In genomic region chr3:12044860-12045259, GRCh38 we compare ENCODE assay signal across 25 cellular contexts. TPM values are rescaled to one million over a fixed set of nuclear protein-coding genes. Genes with fewer than 3 reads are reported as not detected.
"Had no signal": no experiment of that assay in that cellular context is flagged by ENCODE, and none has a peak within 500 bp of the region (broad histone marks: within the 10 kb centered on the region; RNA-seq: fewer than 3 reads in every experiment).

No MANE protein-coding gene starts in this region.

- H3K4me1 ChIP-seq: esophagus squamous epithelium, gastrocnemius medialis, heart right ventricle, left lung, lower lobe of right lung had no signal

- H3K9me3 ChIP-seq: esophagus squamous epithelium, gastrocnemius medialis, heart right ventricle, left lung, lower lobe of right lung, mucosa of descending colon had no signal

- H3K4me3 ChIP-seq: coronary artery, dorsolateral prefrontal cortex, esophagus squamous epithelium, gastrocnemius medialis, heart right ventricle, left lung, lower lobe of right lung, mucosa of descending colon had no signal

- H3K36me3 ChIP-seq: esophagus squamous epithelium, gastrocnemius medialis, heart right ventricle, left lung, lower lobe of right lung had no signal

- DNase-seq: dermis blood vessel endothelial cell; dorsolateral prefrontal cortex; effector CD4-positive, alpha-beta T cell; effector memory CD8-positive, alpha-beta T cell; endodermal cell; erythroblast; esophagus squamous epithelium; foreskin fibroblast; foreskin melanocyte; gastrocnemius medialis; glutamatergic neuron; head of caudate nucleus; heart right ventricle; hippocampal formation; left cardiac atrium; left lung; left ventricle myocardium superior; lower lobe of right lung; mesenchymal stem cell; mucosa of descending colon; naive B cell; naive thymus-derived CD8-positive, alpha-beta T cell had no signal

- ATAC-seq: effector memory CD8-positive, alpha-beta T cell; esophagus mucosa; gastrocnemius medialis; heart right ventricle; left cardiac atrium; left lung; left ventricle myocardium superior; lower lobe of right lung; mucosa of descending colon; naive thymus-derived CD8-positive, alpha-beta T cell had no signal

- H3K27me3 ChIP-seq: gastrocnemius medialis had no signal

RNA-seq across cellular contexts. Expression of gene SYN2, which starts 40.7 kb away (rescaled TPM):
- polyA plus RNA-seq: keratinocyte; naive thymus-derived CD8-positive, alpha-beta T cell had no signal
